Comparison of ENCODE assay signal across 19 cellular contexts in the genomic region with DNA sequence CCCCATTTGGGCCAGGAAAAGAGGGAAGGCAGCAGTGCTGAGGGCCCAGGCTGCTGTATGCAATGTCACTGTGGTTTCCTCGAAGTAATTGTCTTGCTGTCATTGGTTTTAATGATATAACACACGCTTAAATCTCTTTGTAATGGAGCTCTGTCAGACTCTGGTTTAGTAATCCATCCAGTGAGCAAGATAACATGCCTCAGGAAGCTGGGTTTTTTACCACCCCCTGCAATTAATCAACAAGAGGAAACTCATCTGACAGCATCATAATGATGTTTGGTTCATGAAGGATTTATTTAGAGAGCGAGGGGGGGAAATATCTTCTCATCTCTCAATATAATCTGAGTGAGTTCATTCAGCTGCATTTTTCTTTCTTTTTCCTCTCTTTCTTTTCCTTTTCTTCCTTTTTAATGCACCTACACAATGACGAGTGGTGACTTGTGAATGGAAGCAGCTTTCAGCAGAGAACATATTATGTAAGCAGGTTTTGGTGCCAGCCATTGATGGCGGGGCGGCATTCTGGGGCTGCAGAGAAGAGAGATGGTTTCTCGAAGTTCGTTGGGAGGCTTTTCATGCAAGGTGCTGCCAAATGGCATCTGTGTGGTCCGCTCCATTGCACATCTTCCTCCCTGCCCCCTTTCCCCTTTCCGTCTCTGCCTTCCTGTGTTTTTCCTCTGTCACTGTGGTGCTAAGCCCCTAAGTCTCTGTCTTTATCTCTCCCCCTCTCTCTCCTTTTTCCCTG. TPM values are rescaled to one million over a fixed set of nuclear protein-coding genes. Genes with fewer than 3 reads are reported as not detected.
DNase-seq lines count a peak whose midpoint lies in the region; ATAC-seq, FAIRE-seq and TF ChIP-seq lines count a peak whose summit lies in the region.
"Had no signal": no experiment of that assay in that cellular context is flagged by ENCODE, and none has a peak within 500 bp of the region (broad histone marks: within the 10 kb centered on the region; RNA-seq: fewer than 3 reads in every experiment).

No MANE protein-coding gene starts in this region.

- 0 out of 2 replicates have a peak, but pooled peaks cover 6% of the 10 kb centered on the region for H4K20me1 ChIP-seq in K562 (replicated peaks; ENCODE audit: control insufficient read depth, insufficient read depth, low read length)

- POLR2A ChIA-PET in K562 (lab: Yijun Ruan, JAX): interaction anchor here (0.7 kb wide), 1 partner anchor 69 kb away, joined by 3 read pairs; no protein-coding TSS in a partner anchor

- H3K4me1 ChIP-seq in K562 (replicated peaks in 1 of 2; ENCODE audit: control insufficient read depth in 2 of 2, insufficient read depth in 2 of 2, low read length in 2 of 2) (no peaks in the 10 kb centered on the region), mesodermal cell (ENCODE audit: control insufficient read depth, insufficient read depth, low read length, poor library complexity, severe bottlenecking) (peaks cover 16% of the 10 kb centered on the region), endodermal cell (ENCODE audit: control insufficient read depth, insufficient read depth, low read length) (no peaks in the 10 kb centered on the region)
- H3K4me1 ChIP-seq: heart right ventricle had no signal

- H3K36me3 ChIP-seq in K562 (ENCODE audit: control insufficient read depth, insufficient read depth, low read length) (no peaks in the 10 kb centered on the region), mesodermal cell (ENCODE audit: control insufficient read depth, insufficient read depth, low read length) (no peaks in the 10 kb centered on the region), endodermal cell (ENCODE audit: control insufficient read depth, insufficient read depth, low read length) (no peaks in the 10 kb centered on the region)
- H3K36me3 ChIP-seq: heart right ventricle had no signal

- no peak for TF ChIP-seq EP300 in K562 (IDR thresholded peaks at IDR 0.05; ENCODE audit: low read length)

- DNase-seq in Daoy (ENCODE audit: low read depth) (peak; percentile 57), NCI-H2171 (lab: John Stamatoyannopoulos, UW) (peak; percentile 17), K562 (ENCODE audit: extremely low read depth in 1 of 4, low spot score in 3 of 4) (no peak), NCI-H2107 (lab: John Stamatoyannopoulos, UW) (no peak), endodermal cell (no peak)
- DNase-seq in activated naive CD4-positive, alpha-beta T cell (lab: John Stamatoyannopoulos, UW): no peak
- DNase-seq: activated CD4-positive, CD25-positive, alpha-beta regulatory T cell treated with anti-CD3 and anti-CD28 coated beads, Interleukin-2, amount 50 U/mL, for 72 hours; cortex of kidney; H9; heart right ventricle; mucosa of descending colon; NCI-H2081; T-helper 2 cell had no signal

- H3K9me3 Mint-ChIP-seq in endodermal cell: no peaks in the 10 kb centered on the region
- H3K9me3 Mint-ChIP-seq: H9 had no signal

- CTCF ChIA-PET in K562 (lab: Yijun Ruan, JAX; ENCODE audit: low intra/inter-chr PET ratio): no interaction called here

- 0% methylated on average over 10 of the region's 10 CpGs for WGBS in K562 (ENCODE audit: insufficient coverage, low coverage, missing lambda C conversion rate)
- 81 to 83% methylated on average over 6 to 8 of the region's 10 CpGs for WGBS in mesodermal cell (ENCODE audit: insufficient coverage in 2 of 2), 2 experiments
- WGBS in endodermal cell (ENCODE audit: insufficient coverage in 1 of 2, insufficient read length in 1 of 2), 2 experiments: 78 to 80% methylated on average over 8 to 9 of the region's 10 CpGs

- no peak overlapping the region for H3K4me2 ChIP-seq in K562 (ENCODE audit: insufficient read depth, low read length)

- peaks cover 6% of the 10 kb centered on the region for H3K4me1 Mint-ChIP-seq in endodermal cell

- no peak overlapping the region for H3K27ac ChIP-seq in K562 (ENCODE audit: extremely low read depth, low read depth, low read length)
- H3K27ac ChIP-seq in mesodermal cell (ENCODE audit: low read depth, low read length, severe bottlenecking): peak overlapping the region; percentile 49
- no peak overlapping the region for H3K27ac ChIP-seq in endodermal cell (ENCODE audit: low read depth, low read length)
- H3K27ac ChIP-seq: heart right ventricle had no signal

- BruUV-seq in K562 (replicated peaks; lab: Mats Ljungman, UMichigan): no TSS peak

- ATAC-seq in K562: no peak
- ATAC-seq in HG03520 (IDR thresholded peaks at IDR 0.05; ENCODE audit: unreplicated experiment): no peak
- ATAC-seq: esophagus mucosa, heart right ventricle, mucosa of descending colon, Right ventricle myocardium inferior had no signal

- intact Hi-C loops in K562 (cut with micrococcal nuclease): no loop called here

- peaks cover 61% of the 10 kb centered on the region for H3K27me3 Mint-ChIP-seq in endodermal cell (ENCODE audit: insufficient read depth)

- H2AFZ ChIP-seq in K562 (ENCODE audit: low read depth, low read length): no peak overlapping the region

- H3K79me2 ChIP-seq in K562 (ENCODE audit: control insufficient read depth, insufficient read depth, low read length): no peaks in the 10 kb centered on the region

- no peak for TF ChIP-seq POLR2A in K562 (conservative IDR thresholded peaks at IDR 0.05)

- in situ Hi-C loops in K562 (cut with MboI): no loop called here

- TF ChIP-seq CTCF in K562 (IDR thresholded peaks at IDR 0.05 in 2 of 3, conservative IDR thresholded peaks at IDR 0.05 in 1 of 3; ENCODE audit: insufficient read depth in 2 of 3, low read depth in 1 of 3, low read length in 3 of 3) (no peak), endodermal cell (conservative IDR thresholded peaks at IDR 0.05) (no peak)

- peaks cover 0 to 27% of the 10 kb centered on the region in 2 experiments; a peak in 2 of 5 replicates for H3K27me3 ChIP-seq in K562 (ENCODE audit: control insufficient read depth in 2 of 2, insufficient read depth in 2 of 2, low read length in 2 of 2)
- peaks cover 86% of the 10 kb centered on the region for H3K27me3 ChIP-seq in endodermal cell (ENCODE audit: control insufficient read depth, insufficient read depth, low read length, poor library complexity, severe bottlenecking)

- no peaks in the 10 kb centered on the region for H3K36me3 Mint-ChIP-seq in endodermal cell (ENCODE audit: low read depth)

- no peak for FAIRE-seq in K562 (lab: Jason Lieb, UNC)

- H3K4me3 ChIP-seq in K562 (no peak overlapping the region), mesodermal cell (ENCODE audit: extremely low read depth, insufficient read depth, low read length, poor library complexity, severe bottlenecking) (no peak overlapping the region), endodermal cell (ENCODE audit: low read length) (no peak overlapping the region)
- H3K4me3 ChIP-seq: heart right ventricle, mucosa of descending colon had no signal

- no peaks in the 10 kb centered on the region for H3K9me1 ChIP-seq in K562 (ENCODE audit: control insufficient read depth, insufficient read depth, low read length)

- H3K4me3 Mint-ChIP-seq in endodermal cell: no peak overlapping the region
- H3K4me3 Mint-ChIP-seq: H9 had no signal

- no peak overlapping the region for H3K27ac Mint-ChIP-seq in endodermal cell
- H3K27ac Mint-ChIP-seq: H9 had no signal

- H3K9ac ChIP-seq in K562 (ENCODE audit: insufficient read depth in 1 of 2, low read depth in 2 of 2, low read length in 2 of 2): no peak overlapping the region
- H3K9ac ChIP-seq in endodermal cell (ENCODE audit: extremely low read depth, low read length, poor library complexity, severe bottlenecking): no peak overlapping the region

- TF ChIP-seq RAD21 in K562 (CRISPR knock-in tag; conservative IDR thresholded peaks at IDR 0.05 in 1 of 2, IDR thresholded peaks at IDR 0.05 in 1 of 2): no peak

- H3K9me3 ChIP-seq in K562 (replicated peaks; ENCODE audit: control insufficient read depth, insufficient read depth, low read depth, low read length) (no peaks in the 10 kb centered on the region), mesodermal cell (ENCODE audit: control insufficient read depth, low read length) (no peaks in the 10 kb centered on the region), endodermal cell (ENCODE audit: control insufficient read depth, low read length) (no peaks in the 10 kb centered on the region)
- H3K9me3 ChIP-seq: heart right ventricle, mucosa of descending colon had no signal

TF ChIP-seq in K562, 482 proteins besides CTCF, POLR2A, EP300 and RAD21 (continues in another document):
- TF ChIP-seq, protein P1, sequence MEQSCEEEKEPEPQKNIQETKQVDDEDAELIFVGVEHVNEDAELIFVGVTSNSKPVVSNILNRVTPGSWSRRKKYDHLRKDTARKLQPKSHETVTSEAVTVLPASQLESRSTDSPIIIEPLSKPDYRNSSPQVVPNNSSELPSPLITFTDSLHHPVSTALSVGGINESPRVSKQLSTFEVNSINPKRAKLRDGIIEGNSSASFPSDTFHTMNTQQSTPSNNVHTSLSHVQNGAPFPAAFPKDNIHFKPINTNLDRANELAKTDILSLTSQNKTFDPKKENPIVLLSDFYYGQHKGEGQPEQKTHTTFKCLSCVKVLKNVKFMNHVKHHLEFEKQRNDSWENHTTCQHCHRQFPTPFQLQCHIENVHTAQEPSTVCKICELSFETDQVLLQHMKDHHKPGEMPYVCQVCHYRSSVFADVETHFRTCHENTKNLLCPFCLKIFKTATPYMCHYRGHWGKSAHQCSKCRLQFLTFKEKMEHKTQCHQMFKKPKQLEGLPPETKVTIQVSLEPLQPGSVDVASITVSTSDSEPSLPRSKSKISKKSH (CRISPR knock-in tag; IDR thresholded peaks at IDR 0.05): no peak

RNA-seq across cellular contexts. Expression of a gene that starts 6.6 kb away (rescaled TPM):
- total RNA-seq in Daoy (2014; rRNA removed; shearing (Covaris generic)): not detected in 2 replicates
- not detected in 2 replicates for total RNA-seq in K562 (2011; cell fraction: chromatin; rRNA removed; ENCODE audit: low replicate concordance)
- total RNA-seq in K562 (2011; cell fraction: nucleolus; rRNA removed): not detected in 2 replicates
- total RNA-seq in K562 (2011; cell fraction: nucleoplasm; rRNA removed): not detected in 2 replicates
- not detected in 2 replicates for total RNA-seq in K562 (2014; rRNA removed)
- not detected in 2 replicates for total RNA-seq in K562 (2014; rRNA removed; fragmentation: Illumina TruSeq; extraction: Trizol)
- not detected in 2 replicates for total RNA-seq in K562 (2015; rRNA removed; fragmentation: Illumina TruSeq; extraction: Trizol)
- not detected in 2 replicates for total RNA-seq in K562 (2021)
- polyA plus RNA-seq in K562 (2011; rRNA removed): not detected in 2 replicates
- polyA plus RNA-seq in K562 (2011; cell fraction: cytosol; rRNA removed): not detected in 2 replicates
- not detected in 2 replicates for polyA plus RNA-seq in K562 (2011; cell fraction: nucleus; rRNA removed)
- polyA plus RNA-seq in K562 (2012): 0.18 TPM in 1 of 2 replicates, not detected in the other
- polyA plus RNA-seq in K562 (2014; fragmentation: Illumina TruSeq; extraction: Trizol): 0.04 TPM in 1 of 2 replicates, not detected in the other
- polyA plus RNA-seq in K562 (2014; fragmentation: Nextera tagmentation; extraction: Ambion mirVana): under 1 TPM in 1 of 2 experiments, not detected in 1; 0.07 TPM
- not detected in 2 replicates for polyA plus RNA-seq in K562 (2014; rRNA removed)
- not detected in 2 replicates for polyA minus RNA-seq in K562 (2011; rRNA and poly(A)+ RNA removed)
- not detected in 2 replicates for polyA minus RNA-seq in K562 (2011; cell fraction: cytosol; rRNA and poly(A)+ RNA removed)
- not detected in 2 replicates for polyA minus RNA-seq in K562 (2011; cell fraction: nucleus; rRNA and poly(A)+ RNA removed)
- 0.92 TPM for polyA plus RNA-seq in mesodermal cell (2013, experiment 1 of 2)
- 0.46 TPM for polyA plus RNA-seq in mesodermal cell (2013, experiment 2 of 2)
- not detected for total RNA-seq in endodermal cell
- 0.21 TPM for polyA plus RNA-seq in endodermal cell (2013, experiment 1 of 2)
- 0.83 TPM for polyA plus RNA-seq in endodermal cell (2013, experiment 2 of 2)
- total RNA-seq: esophagus mucosa, H9, kidney epithelial cell, osteocyte had no signal

Comparison
In these comparisons a context has a peak if more than half of its experiments do, and no peak if none do; other contexts are left out.
1. DNase-seq: peak in Daoy (single experiment) and NCI-H2171 (single experiment); none in K562 (0 of 4), activated naive CD4-positive, alpha-beta T cell (0 of 4), NCI-H2107 (single experiment) and endodermal cell (single experiment).